In genomic region chr22:44700456-44700855, GRCh38 we compare ENCODE assay signal across 25 cellular contexts. TPM values are rescaled to one million over a fixed set of nuclear protein-coding genes. Genes with fewer than 3 reads are reported as not detected.
"Had no signal": no experiment of that assay in that cellular context is flagged by ENCODE, and none has a peak within 500 bp of the region (broad histone marks: within the 10 kb centered on the region; RNA-seq: fewer than 3 reads in every experiment).

No MANE protein-coding gene starts in this region.

- H3K27ac Mint-ChIP-seq: activated CD4-positive, alpha-beta memory T cell treated with anti-CD3 and anti-CD28 coated beads, Interleukin-2, amount 10 ng/mL, durations not matched to agents 7 days and 5 days; activated CD4-positive, alpha-beta T cell treated with anti-CD3 and anti-CD28 coated beads, Interleukin-2, amount 10 ng/mL, durations not matched to agents 24 days and 14 days; activated naive CD4-positive, alpha-beta T cell treated with anti-CD3 and anti-CD28 coated beads, Interleukin-2, amount 10 ng/mL, durations not matched to agents 7 days and 5 days; activated T-cell treated with anti-CD3 and anti-CD28 coated beads, Interleukin-2, amount 50 U/mL, for 72 hours; endodermal cell; memory B cell had no signal

- H3K9me3 Mint-ChIP-seq: activated CD4-positive, alpha-beta memory T cell treated with anti-CD3 and anti-CD28 coated beads, Interleukin-2, amount 10 ng/mL, durations not matched to agents 7 days and 5 days; activated CD4-positive, alpha-beta T cell treated with anti-CD3 and anti-CD28 coated beads, Interleukin-2, amount 10 ng/mL, durations not matched to agents 24 days and 14 days; activated naive CD4-positive, alpha-beta T cell treated with anti-CD3 and anti-CD28 coated beads, Interleukin-2, amount 10 ng/mL, durations not matched to agents 7 days and 5 days; activated T-cell treated with anti-CD3 and anti-CD28 coated beads, Interleukin-2, amount 50 U/mL, for 72 hours; endodermal cell; memory B cell; naive B cell had no signal

- H3K36me3 Mint-ChIP-seq: naive B cell had no signal

- H3K4me3 ChIP-seq: esophagus squamous epithelium, gastroesophageal sphincter, mucosa of descending colon, pancreas, psoas muscle, right atrium auricular region, thyroid gland had no signal

- H3K4me1 ChIP-seq: psoas muscle had no signal

- H3K36me3 ChIP-seq: gastroesophageal sphincter, neutrophil, pancreas, right atrium auricular region, thyroid gland had no signal

- H3K4me3 Mint-ChIP-seq: activated CD4-positive, alpha-beta memory T cell treated with anti-CD3 and anti-CD28 coated beads, Interleukin-2, amount 10 ng/mL, durations not matched to agents 7 days and 5 days; activated CD4-positive, alpha-beta T cell treated with anti-CD3 and anti-CD28 coated beads, Interleukin-2, amount 10 ng/mL, durations not matched to agents 24 days and 14 days; activated naive CD4-positive, alpha-beta T cell treated with anti-CD3 and anti-CD28 coated beads, Interleukin-2, amount 10 ng/mL, durations not matched to agents 7 days and 5 days; endodermal cell had no signal

- H3K9me3 ChIP-seq: esophagus squamous epithelium, gastroesophageal sphincter, mucosa of descending colon, neutrophil, pancreas, psoas muscle, right atrium auricular region, thyroid gland had no signal

- H3K27ac ChIP-seq: gastroesophageal sphincter, neutrophil, pancreas, psoas muscle, right atrium auricular region, thyroid gland had no signal

- H3K27me3 Mint-ChIP-seq: memory B cell had no signal

- H3K27me3 ChIP-seq: pancreas, right atrium auricular region, thyroid gland had no signal

- ATAC-seq: activated CD4-positive, CD25-positive, alpha-beta regulatory T cell treated with anti-CD3 and anti-CD28 coated beads, Interleukin-2, amount 50 U/mL, for 24 hours; activated T-cell treated with anti-CD3 and anti-CD28 coated beads, Interleukin-2, amount 50 U/mL, for 72 hours; gastroesophageal sphincter; left cardiac atrium; mucosa of descending colon; pancreas; psoas muscle; stimulated activated naive CD8-positive, alpha-beta T cell treated with anti-CD3 and anti-CD28 coated beads, Interleukin-15, Interleukin-2, amounts not matched to agents 100 U/mL and 50 U/mL, for 24 hours had no signal

- DNase-seq: activated CD4-positive, alpha-beta memory T cell treated with anti-CD3 and anti-CD28 coated beads, Interleukin-2, amount 10 ng/mL, durations not matched to agents 7 days and 5 days; activated CD4-positive, alpha-beta T cell treated with anti-CD3 and anti-CD28 coated beads, Interleukin-2, amount 10 ng/mL, durations not matched to agents 24 days and 14 days; activated effector memory CD4-positive, alpha-beta T cell treated with anti-CD3 and anti-CD28 coated beads, Interleukin-2, amount 50 U/mL, for 16 hours; activated naive CD4-positive, alpha-beta T cell treated with anti-CD3 and anti-CD28 coated beads, Interleukin-2, amount 10 ng/mL, durations not matched to agents 7 days and 5 days; activated T-cell treated with anti-CD3 and anti-CD28 coated beads, Interleukin-2, amount 50 U/mL, for 72 hours; amygdala; cerebellar nuclear complex; cortex of kidney; endodermal cell; esophagus squamous epithelium; head of caudate nucleus; islet precursor cell; left cardiac atrium; naive B cell; pancreas; psoas muscle; stimulated activated CD4-positive, alpha-beta T cell treated with anti-CD3 and anti-CD28 coated beads, Interleukin-4, amount 100 ng/mL, for 24 hours; stimulated activated naive CD8-positive, alpha-beta T cell treated with anti-CD3 and anti-CD28 coated beads, Interleukin-15, Interleukin-2, amounts not matched to agents 100 U/mL and 50 U/mL, for 24 hours had no signal

RNA-seq across cellular contexts. Expression of gene ARHGAP8, which starts 51.9 kb away (rescaled TPM):
- polyA plus RNA-seq: psoas muscle had no signal
